ENCODE assay signal across 14 cellular contexts in genomic region chr10:79540930-79541329, GRCh38. TPM values are rescaled to one million over a fixed set of nuclear protein-coding genes. Genes with fewer than 3 reads are reported as not detected.
DNase-seq lines count a peak whose midpoint lies in the region; ATAC-seq lines count a peak whose summit lies in the region.
"Not testable (repeated sequence)": the region's sequence is repeated elsewhere in the genome, so short reads cannot be mapped to it uniquely, and the experiment has no call there.
"Had no signal": no experiment of that assay in that cellular context is flagged by ENCODE, and none has a peak within 500 bp of the region (broad histone marks: within the 10 kb centered on the region; RNA-seq: fewer than 3 reads in every experiment).

No MANE protein-coding gene starts in this region.

- H3K4me3 Mint-ChIP-seq in activated T-cell treated with anti-CD3 and anti-CD28 coated beads, Interleukin-2, amount 50 U/mL, for 4 hours: not testable (repeated sequence)

- ATAC-seq in GM18511 (IDR thresholded peaks at IDR 0.05; ENCODE audit: unreplicated experiment) (peak; percentile 92), GM19328 (IDR thresholded peaks at IDR 0.05; ENCODE audit: unreplicated experiment) (peak; percentile 62), GM21526 (IDR thresholded peaks at IDR 0.05; ENCODE audit: low FRiP score, unreplicated experiment) (peak; percentile 91), HG02678 (IDR thresholded peaks at IDR 0.05; ENCODE audit: unreplicated experiment) (peak; percentile 87), HG03064 (IDR thresholded peaks at IDR 0.05; ENCODE audit: low read depth, unreplicated experiment) (peak; percentile 82), HG03457 (IDR thresholded peaks at IDR 0.05; ENCODE audit: unreplicated experiment) (peak; percentile 89)
- ATAC-seq in activated T-cell treated with anti-CD3 and anti-CD28 coated beads, Interleukin-2, amount 50 U/mL, for 4 hours: peak; percentile 53 to 78

- H3K36me3 Mint-ChIP-seq in activated T-cell treated with anti-CD3 and anti-CD28 coated beads, Interleukin-2, amount 50 U/mL, for 4 hours (ENCODE audit: insufficient read depth): not testable (repeated sequence)

- H3K27me3 Mint-ChIP-seq in activated T-cell treated with anti-CD3 and anti-CD28 coated beads, Interleukin-2, amount 50 U/mL, for 4 hours (ENCODE audit: low read depth): not testable (repeated sequence)

- not testable (repeated sequence) for H3K9me3 Mint-ChIP-seq in activated T-cell treated with anti-CD3 and anti-CD28 coated beads, Interleukin-2, amount 50 U/mL, for 4 hours

- DNase-seq in activated T-cell treated with anti-CD3 and anti-CD28 coated beads, Interleukin-2, amount 50 U/mL, for 4 hours: not testable (repeated sequence)

- H3K4me1 Mint-ChIP-seq in activated T-cell treated with anti-CD3 and anti-CD28 coated beads, Interleukin-2, amount 50 U/mL, for 4 hours (ENCODE audit: low read depth): not testable (repeated sequence)

RNA-seq across cellular contexts. Expression of gene SFTPA2, which starts 19.3 kb away (rescaled TPM):
- total RNA-seq in activated T-cell treated with anti-CD3 and anti-CD28 coated beads, Interleukin-2, amount 50 U/mL, for 4 hours: 1 to 10 TPM; 2.7 to 3.8 (median 2.9) TPM
- total RNA-seq: activated CD4-positive, alpha-beta memory T cell treated with anti-CD3 and anti-CD28 coated beads for 36 hours; CD4-positive, CD25-positive, alpha-beta regulatory T cell; H7; mesenteric fat pad; natural killer cell; SJCRH30 had no signal

RNA-seq across cellular contexts. Expression of gene EIF5AL1, which starts 28.6 kb away (rescaled TPM):
- 1 to 10 TPM in 1 of 3 donors, under 1 TPM in 2; 0.46 to 2.2 (median 0.49) TPM for total RNA-seq in activated T-cell treated with anti-CD3 and anti-CD28 coated beads, Interleukin-2, amount 50 U/mL, for 4 hours
- total RNA-seq: body of pancreas; CD4-positive, CD25-positive, alpha-beta regulatory T cell had no signal
